In genomic region chr3:11235385-11235784, GRCh38 we compare ENCODE assay signal across 22 cellular contexts.
"Had no signal": no experiment of that assay in that cellular context is flagged by ENCODE, and none has a peak within 500 bp of the region (broad histone marks: within the 10 kb centered on the region; RNA-seq: fewer than 3 reads in every experiment).

No MANE protein-coding gene starts in this region.

- H3K9me3 ChIP-seq: SJSA1 had no signal

- ATAC-seq: Panc1, PC-3, Right ventricle myocardium inferior, T-cell had no signal

- H3K27ac ChIP-seq: KMS-11, SK-N-MC had no signal

- H3K27me3 ChIP-seq: SJSA1 had no signal

- H3K4me3 Mint-ChIP-seq: T-cell had no signal

- H3K4me3 ChIP-seq: SJSA1, SK-N-MC had no signal

- H3K27ac Mint-ChIP-seq: T-cell had no signal

- H3K36me3 Mint-ChIP-seq: T-cell had no signal

- DNase-seq: Kasumi-1, MM.1S, NCI-H1092 treated with DMSO at 0.1 percent for 48 hours, NCI-H1436, NCI-H187, NCI-H2029, NCI-H2171, NCI-H226, NCI-H446, NCI-H510A, NCI-H524 treated with DMSO at 0.1 percent for 48 hours, NCI-H69, NCI-H774, PC-3, SHP77 treated with DMSO at 0.1 percent for 48 hours, SW 1271, T-cell had no signal
